In genomic region chr11:27330633-27331270, GRCh38 we compare ENCODE assay signal across 22 cellular contexts. TPM values are rescaled to one million over a fixed set of nuclear protein-coding genes. Genes with fewer than 3 reads are reported as not detected.
DNase-seq lines count a peak whose midpoint lies in the region; ATAC-seq, FAIRE-seq and TF ChIP-seq lines count a peak whose summit lies in the region.
"Had no signal": no experiment of that assay in that cellular context is flagged by ENCODE, and none has a peak within 500 bp of the region (broad histone marks: within the 10 kb centered on the region; RNA-seq: fewer than 3 reads in every experiment).

No MANE protein-coding gene starts in this region.

- no peak for ATAC-seq in GM18907 (IDR thresholded peaks at IDR 0.05; ENCODE audit: unreplicated experiment)
- ATAC-seq: A549 had no signal

- in situ Hi-C loops in KBM-7 (cut with MboI; ENCODE audit: low pct_unique_long_range_greater_than_20kb, low sequenced_read_pairs), result no loop called here

- H3K36me3 Mint-ChIP-seq in astrocyte (ENCODE audit: low read depth, unreplicated experiment) (peaks cover 2% of the 10 kb centered on the region), nephron progenitor cell (ENCODE audit: low read depth) (peaks cover 79% of the 10 kb centered on the region)

- DNase-seq in GM12892 (ENCODE audit: insufficient read length) (no peak), KBM-7 (peak; percentile 4), astrocyte (ENCODE audit: low read depth) (no peak), nephron progenitor cell (no peak), COLO829 (ENCODE audit: low spot score) (no peak)
- no peak for DNase-seq in activated CD4-positive, CD25-positive, alpha-beta regulatory T cell (lab: John Stamatoyannopoulos, UW)
- DNase-seq in activated CD4-positive, alpha-beta T cell treated with anti-CD3 and anti-CD28 coated beads, Interleukin-2, amount 50 U/mL, for 4 hours, result no peak
- DNase-seq: DMS79, GOT3, MG63, NCI-H1048, NCI-H1436, NCI-H187 treated with DMSO at 0.1 percent for 48 hours, NCI-H2107, NCI-H446 treated with DMSO at 0.1 percent for 48 hours, NCI-H526 treated with DMSO at 0.1 percent for 48 hours had no signal

- no peak for TF ChIP-seq CTCF in astrocyte (IDR thresholded peaks at IDR 0.05; ENCODE audit: insufficient read depth, low read depth, low read length)
- TF ChIP-seq CTCF in nephron progenitor cell (IDR thresholded peaks at IDR 0.05), result no peak

- FAIRE-seq in GM12892 (lab: Jason Lieb, UNC), result peak; percentile 54
- no peak for FAIRE-seq in astrocyte (lab: Jason Lieb, UNC)
- FAIRE-seq: RCC 7860 had no signal

- no peak overlapping the region for H3K27ac ChIP-seq in astrocyte (ENCODE audit: low read depth, low read length)
- H3K27ac ChIP-seq: A549 had no signal

- H3K4me3 Mint-ChIP-seq in astrocyte (ENCODE audit: unreplicated experiment) (no peak overlapping the region), nephron progenitor cell (no peak overlapping the region)
- H3K4me3 Mint-ChIP-seq: B cell, CD14-positive monocyte had no signal

- TF ChIP-seq POLR2A in GM12892 (IDR thresholded peaks at IDR 0.05; ENCODE audit: low read depth, low read length), result no peak

- peaks cover 11% of the 10 kb centered on the region for H3K4me1 ChIP-seq in astrocyte (ENCODE audit: insufficient read depth, low read length)

- no peaks in the 10 kb centered on the region for H4K20me1 ChIP-seq in astrocyte (ENCODE audit: insufficient read depth, low read length)

- H3K36me3 ChIP-seq in astrocyte (ENCODE audit: insufficient read depth, low read length), result no peaks in the 10 kb centered on the region
- H3K36me3 ChIP-seq: MG63 had no signal

- no peaks in the 10 kb centered on the region for H3K9me3 ChIP-seq in astrocyte (ENCODE audit: insufficient read depth, low read depth, low read length)
- H3K9me3 ChIP-seq: MG63, SJSA1 had no signal

- no peaks in the 10 kb centered on the region for H3K79me2 ChIP-seq in astrocyte (ENCODE audit: insufficient read depth, low read length)

- no peak overlapping the region for H3K9ac ChIP-seq in astrocyte (ENCODE audit: low read length)

- peak overlapping the region; percentile 59 for H3K27ac Mint-ChIP-seq in astrocyte (ENCODE audit: unreplicated experiment)
- H3K27ac Mint-ChIP-seq in nephron progenitor cell, result peak overlapping the region; percentile 13
- H3K27ac Mint-ChIP-seq: B cell, CD14-positive monocyte had no signal

- no peak overlapping the region for H2AFZ ChIP-seq in astrocyte (ENCODE audit: low read depth, low read length)

- no peaks in the 10 kb centered on the region for H3K27me3 Mint-ChIP-seq in astrocyte (ENCODE audit: low read depth, unreplicated experiment)
- peaks cover 4% of the 10 kb centered on the region for H3K27me3 Mint-ChIP-seq in nephron progenitor cell (ENCODE audit: low read depth, poor library complexity)
- H3K27me3 Mint-ChIP-seq: B cell had no signal

- no peaks in the 10 kb centered on the region for H3K27me3 ChIP-seq in astrocyte (ENCODE audit: insufficient read depth, low read length)
- H3K27me3 ChIP-seq: MG63, SJSA1 had no signal

- H3K4me1 Mint-ChIP-seq in astrocyte (ENCODE audit: low read depth, unreplicated experiment) (peaks cover 26% of the 10 kb centered on the region), nephron progenitor cell (no peaks in the 10 kb centered on the region)
- H3K4me1 Mint-ChIP-seq: B cell, CD14-positive monocyte had no signal

- no peak overlapping the region for H3K4me2 ChIP-seq in astrocyte (ENCODE audit: low read length)
- H3K4me2 ChIP-seq: A549 had no signal

- no peak overlapping the region for H3K4me3 ChIP-seq in astrocyte (ENCODE audit: insufficient read depth, low read depth, low read length)
- H3K4me3 ChIP-seq: A549, MG63, SJSA1 had no signal

- H3K9me3 Mint-ChIP-seq in astrocyte (ENCODE audit: unreplicated experiment) (peaks cover 4% of the 10 kb centered on the region), nephron progenitor cell (peaks cover 18% of the 10 kb centered on the region)

RNA-seq across cellular contexts. Expression of gene CCDC34, which starts 32.3 kb away (rescaled TPM):
- 18.9 TPM for polyA plus RNA-seq in GM12892 (2012; ENCODE audit: missing spikeins)
- 11.7 and 12.8 TPM in 2 replicates for total RNA-seq in astrocyte
